ENCODE assay signal across 8 cellular contexts in the genomic region with DNA sequence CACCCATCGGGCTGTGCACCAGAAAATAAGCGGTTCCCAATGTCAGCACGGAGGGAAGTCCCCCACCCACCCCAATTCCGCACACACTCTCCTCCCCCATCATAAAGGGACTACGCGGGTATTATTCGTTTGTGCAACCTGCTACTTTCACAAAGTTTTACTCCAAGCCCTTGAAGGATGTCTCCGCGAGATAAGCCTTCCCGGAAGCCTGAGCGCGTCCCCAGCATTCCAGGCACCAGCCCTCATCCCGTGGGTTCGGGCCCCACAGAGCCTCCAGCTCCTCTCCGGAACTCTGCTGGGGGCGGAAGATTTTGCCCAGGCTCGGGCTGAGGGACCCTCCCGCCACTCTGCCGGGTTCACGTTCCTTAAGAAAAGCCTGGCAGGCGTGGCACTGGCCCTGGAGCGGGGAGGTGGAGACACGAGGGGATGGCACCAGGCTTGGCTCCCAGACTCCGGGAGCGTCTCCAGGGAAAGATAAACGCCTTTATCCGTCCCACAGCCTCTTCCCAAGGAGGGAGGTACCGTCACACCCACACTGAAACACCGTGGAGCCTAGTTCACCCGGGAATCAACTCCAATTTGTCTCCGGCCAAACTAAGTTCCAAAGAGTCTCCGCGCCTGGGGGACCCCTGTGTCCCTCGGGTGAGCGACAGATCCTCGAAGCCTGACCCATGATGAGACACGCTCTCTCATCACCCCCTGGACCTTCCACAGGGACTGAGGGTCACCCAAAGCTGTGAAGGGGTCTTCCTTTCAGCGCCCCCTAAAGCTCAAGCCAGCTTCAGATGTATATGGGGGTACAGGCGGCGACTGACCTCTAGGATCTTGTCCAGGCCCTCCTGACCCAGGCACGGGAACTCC. TPM values are rescaled to one million over a fixed set of nuclear protein-coding genes. Genes with fewer than 3 reads are reported as not detected.
DNase-seq lines count a peak whose midpoint lies in the region; ATAC-seq, FAIRE-seq and TF ChIP-seq lines count a peak whose summit lies in the region.

No MANE protein-coding gene starts in this region.

- H3K36me3 ChIP-seq in astrocyte (ENCODE audit: insufficient read depth, low read length) (no peaks in the 10 kb centered on the region), thoracic aorta (no peaks in the 10 kb centered on the region)

- no peaks in the 10 kb centered on the region for H4K20me1 ChIP-seq in astrocyte (ENCODE audit: insufficient read depth, low read length)

- no peak overlapping the region for H3K9ac ChIP-seq in astrocyte (ENCODE audit: low read length)

- H3K27ac ChIP-seq in astrocyte (ENCODE audit: low read depth, low read length) (no peak overlapping the region), thoracic aorta (no peak overlapping the region)

- H2AFZ ChIP-seq in astrocyte (ENCODE audit: low read depth, low read length), result no peak overlapping the region

- no peak for FAIRE-seq in astrocyte (lab: Jason Lieb, UNC)

- DNase-seq in NCI-H82 (lab: John Stamatoyannopoulos, UW) (peak; percentile 57), NCI-H82 treated with DMSO at 0.1 percent for 48 hours (lab: John Stamatoyannopoulos, UW; ENCODE audit: unreplicated experiment) (no peak), astrocyte (ENCODE audit: low read depth) (no peak), thoracic aorta (ENCODE audit: low spot score) (no peak), middle frontal gyrus (ENCODE audit: extremely low spot score, low spot score) (no peak), DMS79 treated with DMSO at 0.1 percent for 48 hours (lab: John Stamatoyannopoulos, UW) (no peak)

- peaks cover 27% of the 10 kb centered on the region for H3K27me3 Mint-ChIP-seq in astrocyte (ENCODE audit: low read depth, unreplicated experiment)
- peaks cover 39% of the 10 kb centered on the region for H3K27me3 Mint-ChIP-seq in nephron (ENCODE audit: low read depth)

- H3K9me3 Mint-ChIP-seq in astrocyte (ENCODE audit: unreplicated experiment), result no peaks in the 10 kb centered on the region
- no peaks in the 10 kb centered on the region for H3K9me3 Mint-ChIP-seq in nephron

- H3K36me3 Mint-ChIP-seq in astrocyte (ENCODE audit: low read depth, unreplicated experiment) (no peaks in the 10 kb centered on the region), nephron (ENCODE audit: low read depth) (peaks cover 6% of the 10 kb centered on the region)

- H3K27ac Mint-ChIP-seq in astrocyte (ENCODE audit: unreplicated experiment), result no peak overlapping the region
- peak overlapping the region in 1 of 3 experiments; percentile 35 for H3K27ac Mint-ChIP-seq in nephron

- H3K4me3 ChIP-seq in astrocyte (ENCODE audit: insufficient read depth, low read depth, low read length) (no peak overlapping the region), thoracic aorta (peak overlapping the region; percentile 68)

- no peaks in the 10 kb centered on the region for H3K79me2 ChIP-seq in astrocyte (ENCODE audit: insufficient read depth, low read length)

- H3K4me3 Mint-ChIP-seq in astrocyte (ENCODE audit: unreplicated experiment) (peak overlapping the region; percentile 79), nephron (peak overlapping the region; percentile 77 to 87 (median 79))

- H3K4me1 Mint-ChIP-seq in astrocyte (ENCODE audit: low read depth, unreplicated experiment) (no peaks in the 10 kb centered on the region), nephron (peaks cover 53% of the 10 kb centered on the region)

- ATAC-seq in thoracic aorta (ENCODE audit: insufficient number of reproducible peaks, low FRiP score, low read depth), result no peak
- no peak for ATAC-seq in GM18873 (IDR thresholded peaks at IDR 0.05; ENCODE audit: low FRiP score, unreplicated experiment)

- TF ChIP-seq CTCF in astrocyte (IDR thresholded peaks at IDR 0.05; ENCODE audit: insufficient read depth, low read depth, low read length) (no peak), nephron (IDR thresholded peaks at IDR 0.05; ENCODE audit: unreplicated experiment in 3 of 3) (no peak), thoracic aorta (IDR thresholded peaks at IDR 0.05) (no peak)

- no peaks in the 10 kb centered on the region for H3K9me3 ChIP-seq in astrocyte (ENCODE audit: insufficient read depth, low read depth, low read length)
- no peaks in the 10 kb centered on the region for H3K9me3 ChIP-seq in thoracic aorta

- H3K4me2 ChIP-seq in astrocyte (ENCODE audit: low read length), result peak overlapping the region; percentile 75

- no peaks in the 10 kb centered on the region for H3K4me1 ChIP-seq in astrocyte (ENCODE audit: insufficient read depth, low read length)
- peaks cover 0 to 16% of the 10 kb centered on the region in 2 donors for H3K4me1 ChIP-seq in thoracic aorta (ENCODE audit: control insufficient read depth in 1 of 2, low read depth in 2 of 2)

- H3K27me3 ChIP-seq in astrocyte (ENCODE audit: insufficient read depth, low read length) (peaks cover 3% of the 10 kb centered on the region), thoracic aorta (replicated peaks; ENCODE audit: insufficient read depth) (no peaks in the 10 kb centered on the region)

RNA-seq across cellular contexts. Expression of a gene that starts 0.9 kb away (rescaled TPM):
- total RNA-seq in astrocyte (0.14 and 0.17 TPM in 2 replicates), thoracic aorta (1 to 10 TPM in 1 of 2 donors, under 1 TPM in 1; 0.41 to 8.6 TPM)
